25 cellular contexts compared by ENCODE assay signal in the genomic region with DNA sequence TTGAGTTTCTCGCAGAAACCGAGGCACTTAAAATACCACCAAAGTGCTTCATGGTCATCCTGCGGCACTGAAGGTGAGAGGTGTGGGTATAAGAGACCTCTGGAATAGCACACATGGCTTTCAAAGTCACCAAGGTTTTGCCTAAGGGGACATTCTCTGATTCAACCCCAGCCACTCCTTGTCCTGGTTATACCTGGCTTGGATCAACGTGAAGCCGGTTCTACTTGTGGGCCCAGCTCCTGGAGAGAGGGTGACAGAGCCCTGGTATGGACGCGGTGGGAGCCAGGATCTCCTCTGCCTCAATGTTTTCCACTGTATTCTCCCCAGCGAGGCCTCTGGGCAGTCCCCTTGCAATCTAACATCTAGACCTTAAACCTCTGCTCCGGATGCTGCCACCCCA.
"Had no signal": no experiment of that assay in that cellular context is flagged by ENCODE, and none has a peak within 500 bp of the region (broad histone marks: within the 10 kb centered on the region; RNA-seq: fewer than 3 reads in every experiment).

No MANE protein-coding gene starts in this region.

- H3K4me3 ChIP-seq: dorsolateral prefrontal cortex, esophagus squamous epithelium, gastroesophageal sphincter, left ventricle myocardium inferior, lung, psoas muscle, right lobe of liver, suprapubic skin, thyroid gland, upper lobe of left lung had no signal

- H3K27ac ChIP-seq: dorsolateral prefrontal cortex, epithelial cell of prostate, gastroesophageal sphincter, left ventricle myocardium inferior, psoas muscle, right lobe of liver, suprapubic skin, thyroid gland, upper lobe of left lung had no signal

- H3K4me1 ChIP-seq: gastroesophageal sphincter, psoas muscle, thyroid gland had no signal

- H3K36me3 ChIP-seq: esophagus squamous epithelium, gastroesophageal sphincter, left ventricle myocardium inferior, right lobe of liver, suprapubic skin, thyroid gland, upper lobe of left lung had no signal

- FAIRE-seq: endometrium, keratinocyte had no signal

- H3K27ac Mint-ChIP-seq: naive B cell; nephron; stimulated activated effector memory CD8-positive, alpha-beta T cell treated with anti-CD3 and anti-CD28 coated beads, Interleukin-12 subunit alpha, Interleukin-12 subunit beta, amount 100 ng/mL, for 72 hours had no signal

- DNase-seq: cortex of kidney; dorsolateral prefrontal cortex; effector memory CD4-positive, alpha-beta T cell; esophagus squamous epithelium; foreskin fibroblast; glutamatergic neuron; left ventricle myocardium inferior; mesenchymal stem cell; naive B cell; psoas muscle; retina; right lobe of liver; stimulated activated CD4-positive, alpha-beta T cell treated with anti-CD3 and anti-CD28 coated beads, Interleukin-4, amount 100 ng/mL, for 1 hour; stimulated activated CD8-positive, alpha-beta memory T cell treated with anti-CD3 and anti-CD28 coated beads, Interleukin-4, amount 100 ng/mL, for 48 hours; stimulated activated naive CD8-positive, alpha-beta T cell treated with anti-CD3 and anti-CD28 coated beads, Interleukin-15, Interleukin-2, amounts not matched to agents 100 U/mL and 50 U/mL, for 24 hours; thyroid gland; upper lobe of left lung had no signal

- H3K9me3 Mint-ChIP-seq: nephron; stimulated activated effector memory CD8-positive, alpha-beta T cell treated with anti-CD3 and anti-CD28 coated beads, Interleukin-12 subunit alpha, Interleukin-12 subunit beta, amount 100 ng/mL, for 72 hours had no signal

- H3K4me3 Mint-ChIP-seq: naive B cell; nephron; stimulated activated effector memory CD8-positive, alpha-beta T cell treated with anti-CD3 and anti-CD28 coated beads, Interleukin-12 subunit alpha, Interleukin-12 subunit beta, amount 100 ng/mL, for 72 hours had no signal

- H3K36me3 Mint-ChIP-seq: naive B cell; stimulated activated effector memory CD8-positive, alpha-beta T cell treated with anti-CD3 and anti-CD28 coated beads, Interleukin-12 subunit alpha, Interleukin-12 subunit beta, amount 100 ng/mL, for 72 hours had no signal

- H3K9me3 ChIP-seq: esophagus squamous epithelium, gastroesophageal sphincter, left ventricle myocardium inferior, psoas muscle, right lobe of liver, suprapubic skin, thyroid gland, upper lobe of left lung had no signal

- H3K4me1 Mint-ChIP-seq: naive B cell had no signal

- H3K27me3 ChIP-seq: dorsolateral prefrontal cortex, esophagus squamous epithelium, gastroesophageal sphincter, right lobe of liver, suprapubic skin, thyroid gland, upper lobe of left lung had no signal

- ATAC-seq: gastroesophageal sphincter; psoas muscle; right lobe of liver; stimulated activated effector memory CD8-positive, alpha-beta T cell treated with anti-CD3 and anti-CD28 coated beads, Interleukin-12 subunit alpha, Interleukin-12 subunit beta, amount 100 ng/mL, for 72 hours; stimulated activated naive CD8-positive, alpha-beta T cell treated with anti-CD3 and anti-CD28 coated beads, Interleukin-15, Interleukin-2, amounts not matched to agents 100 U/mL and 50 U/mL, for 24 hours had no signal
